Comparison of ENCODE assay signal across 15 cellular contexts in the genomic region with DNA sequence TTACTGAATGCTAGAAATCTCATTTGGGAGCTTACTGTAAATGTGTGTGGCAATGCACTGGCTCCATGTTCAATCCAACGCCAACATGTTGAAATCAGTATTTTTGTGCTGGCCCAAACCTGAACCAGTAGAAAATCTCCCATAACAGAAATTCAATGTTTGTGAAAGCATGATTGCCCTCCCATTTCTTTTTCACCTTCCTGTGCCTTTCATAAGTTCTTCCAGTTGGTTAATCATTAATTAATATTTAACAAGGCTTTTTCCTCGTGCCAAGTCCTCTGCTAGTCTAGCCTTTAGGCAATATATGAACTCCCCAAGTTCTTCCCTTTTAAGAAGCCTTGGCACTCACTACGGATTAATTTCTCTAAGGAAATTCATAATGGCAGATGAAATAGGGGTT. TPM values are rescaled to one million over a fixed set of nuclear protein-coding genes. Genes with fewer than 3 reads are reported as not detected.
DNase-seq lines count a peak whose midpoint lies in the region; ATAC-seq, FAIRE-seq and TF ChIP-seq lines count a peak whose summit lies in the region.
"Had no signal": no experiment of that assay in that cellular context is flagged by ENCODE, and none has a peak within 500 bp of the region (broad histone marks: within the 10 kb centered on the region; RNA-seq: fewer than 3 reads in every experiment).

No MANE protein-coding gene starts in this region.

- H3K9me3 Mint-ChIP-seq in neural crest cell = no peaks in the 10 kb centered on the region
- H3K9me3 Mint-ChIP-seq: CD8-positive, alpha-beta memory T cell; WTC11 had no signal

- H3K27me3 Mint-ChIP-seq in neural crest cell (ENCODE audit: low read depth) = no peaks in the 10 kb centered on the region

- TF ChIP-seq RAD21 in A549 (conservative IDR thresholded peaks at IDR 0.05 in 1 of 2, IDR thresholded peaks at IDR 0.05 in 1 of 2) = no peak

- DNase-seq in A549 (ENCODE audit: low read depth in 1 of 2, low spot score in 1 of 2) (peak; percentile 40 to 82), PC-9 (no peak), fibroblast of the aortic adventitia (ENCODE audit: low read depth) (peak; percentile 27), neural crest cell (ENCODE audit: low read depth, low spot score) (no peak), NCI-H146 (lab: John Stamatoyannopoulos, UW) (no peak), NCI-H1694 (lab: John Stamatoyannopoulos, UW) (no peak), adrenal gland (no peak)
- DNase-seq: activated CD8-positive, alpha-beta T cell treated with anti-CD3 and anti-CD28 coated beads, Interleukin-2, amount 10 ng/mL, durations not matched to agents 7 days and 5 days; CD8-positive, alpha-beta memory T cell; head of caudate nucleus; MG63; naive thymus-derived CD8-positive, alpha-beta T cell; NCI-H2081 treated with DMSO at 0.1 percent for 48 hours had no signal

- no peak for TF ChIP-seq EP300 in A549 (IDR thresholded peaks at IDR 0.05)

- peak overlapping the region; percentile 83 for H3K4me3 ChIP-seq in A549
- H3K4me3 ChIP-seq in PC-9 = peak overlapping the region; percentile 85; the same call in 1 of the 2 replicates
- no peak overlapping the region for H3K4me3 ChIP-seq in fibroblast of the aortic adventitia (ENCODE audit: low read depth, low read length)
- H3K4me3 ChIP-seq in adrenal gland = no peak overlapping the region
- H3K4me3 ChIP-seq: MG63 had no signal

- CTCF ChIA-PET in A549 (lab: Yijun Ruan, JAX) (interaction anchor here (0.8 to 2.1 kb wide), 5 partner anchors 9 to 229 kb away, joined by 3 to 7 read pairs (median 3); no protein-coding TSS in a partner anchor), PC-9 (lab: Charles Lee) (no interaction called here)

- H3K9me3 ChIP-seq in A549 (no peaks in the 10 kb centered on the region), PC-9 (ENCODE audit: insufficient read depth, low read depth) (no peaks in the 10 kb centered on the region), adrenal gland (replicated peaks in 1 of 3) (no peaks in the 10 kb centered on the region)
- H3K9me3 ChIP-seq: MG63 had no signal

- no peaks in the 10 kb centered on the region for H3K36me3 Mint-ChIP-seq in neural crest cell (ENCODE audit: low read depth)
- H3K36me3 Mint-ChIP-seq: CD8-positive, alpha-beta memory T cell; naive thymus-derived CD8-positive, alpha-beta T cell; WTC11 had no signal

- TF ChIP-seq POLR2A in A549 (IDR thresholded peaks at IDR 0.05; ENCODE audit: low read length) (no peak), adrenal gland (IDR thresholded peaks at IDR 0.05) (no peak)

- H2AFZ ChIP-seq in PC-9 = peak overlapping the region; percentile 19; the same call in 1 of the 2 replicates

- H3K4me3 Mint-ChIP-seq in neural crest cell = peak overlapping the region; percentile 100
- H3K4me3 Mint-ChIP-seq: activated CD8-positive, alpha-beta T cell treated with anti-CD3 and anti-CD28 coated beads, Interleukin-2, amount 10 ng/mL, durations not matched to agents 7 days and 5 days; CD8-positive, alpha-beta memory T cell; naive thymus-derived CD8-positive, alpha-beta T cell had no signal

- intact Hi-C loops in PC-9 (cut with micrococcal nuclease; ENCODE audit: unreplicated experiment) = loop anchor here (1.0 to 2.0 kb wide), 7 partner anchors 47 to 333 kb away; no protein-coding TSS in a partner anchor
- intact Hi-C loops in adrenal gland (cut with DNase I) = loop anchor here in 1 of 2 donors (10.0 kb wide), 1 partner anchor 225 kb away; no protein-coding TSS in a partner anchor

- peaks cover 28% of the 10 kb centered on the region for H3K4me1 Mint-ChIP-seq in neural crest cell
- H3K4me1 Mint-ChIP-seq: CD8-positive, alpha-beta memory T cell had no signal

- H3K9me2 ChIP-seq in PC-9 (ENCODE audit: insufficient read depth) = no peaks in the 10 kb centered on the region

- POLR2A ChIA-PET in A549 (lab: Yijun Ruan, JAX) (interaction anchor here (0.6 to 4.2 kb wide), 2 partner anchors 120 to 215 kb away, joined by 4 to 32 read pairs; no protein-coding TSS in a partner anchor), PC-9 (lab: Charles Lee; ENCODE audit: unreplicated experiment) (interaction anchor here (0.5 to 0.7 kb wide), 2 partner anchors 169 to 401 kb away, joined by 4 to 5 read pairs; no protein-coding TSS in a partner anchor)

- H3K27ac ChIP-seq in A549 (peak overlapping the region; percentile 95 to 99), PC-9 (peak overlapping the region; percentile 96), adrenal gland (no peak overlapping the region)

- H4K20me1 ChIP-seq in PC-9 (ENCODE audit: insufficient read depth) = no peaks in the 10 kb centered on the region

- WGBS in A549 (ENCODE audit: missing lambda C conversion rate) = 0% methylated on average over 3 of the region's 3 CpGs
- WGBS in adrenal gland, 4 donors = 57 to 95% (median 79%) methylated on average over 3 of the region's 3 CpGs

- no peak for FAIRE-seq in A549 (lab: Jason Lieb, UNC)

- peaks cover 40% of the 10 kb centered on the region for H3F3A ChIP-seq in PC-9 (ENCODE audit: insufficient read depth, low read depth)

- no peak for TF ChIP-seq CTCF in A549 (IDR thresholded peaks at IDR 0.05)
- TF ChIP-seq CTCF in PC-9 (conservative IDR thresholded peaks at IDR 0.05) = no peak
- no peak for TF ChIP-seq CTCF in fibroblast of the aortic adventitia (IDR thresholded peaks at IDR 0.05; ENCODE audit: insufficient read depth, low read length)
- no peak for TF ChIP-seq CTCF in neural crest cell (conservative IDR thresholded peaks at IDR 0.05)
- no peak for TF ChIP-seq CTCF in adrenal gland (IDR thresholded peaks at IDR 0.05)

- H3K4me1 ChIP-seq in A549 (peaks cover 51% of the 10 kb centered on the region), PC-9 (replicated peaks; ENCODE audit: insufficient read depth) (peaks cover 40% of the 10 kb centered on the region), adrenal gland (replicated peaks in 1 of 2) (no peaks in the 10 kb centered on the region)

- no TSS peak for BruUV-seq in PC-9 (replicated peaks; lab: Mats Ljungman, UMichigan)

- no peaks in the 10 kb centered on the region for H3K27me3 ChIP-seq in PC-9 (ENCODE audit: insufficient read depth, low read depth)
- peaks cover 28% of the 10 kb centered on the region for H3K27me3 ChIP-seq in adrenal gland
- H3K27me3 ChIP-seq: MG63 had no signal

- H3K79me2 ChIP-seq in PC-9 (ENCODE audit: low read depth) = peaks cover 31% of the 10 kb centered on the region

- H3K36me3 ChIP-seq in PC-9 (ENCODE audit: low read depth) = no peaks in the 10 kb centered on the region
- H3K36me3 ChIP-seq in adrenal gland (replicated peaks in 1 of 2) = no peaks in the 10 kb centered on the region
- H3K36me3 ChIP-seq: MG63 had no signal

- H3K4me2 ChIP-seq in A549 (peak overlapping the region; percentile 87), PC-9 (peak overlapping the region; percentile 85)

- ATAC-seq in A549 (peak in 1 of 2 experiments; percentile 4; a peak in 1 of 6 replicates), GM21786 (IDR thresholded peaks at IDR 0.05; ENCODE audit: unreplicated experiment) (no peak)
- ATAC-seq: activated CD8-positive, alpha-beta T cell treated with anti-CD3 and anti-CD28 coated beads, Interleukin-2, amount 10 ng/mL, durations not matched to agents 7 days and 5 days; naive thymus-derived CD8-positive, alpha-beta T cell; WTC11 had no signal

- H3K27ac Mint-ChIP-seq in neural crest cell (ENCODE audit: unreplicated experiment) = no peak overlapping the region
- H3K27ac Mint-ChIP-seq: activated CD8-positive, alpha-beta T cell treated with anti-CD3 and anti-CD28 coated beads, Interleukin-2, amount 10 ng/mL, durations not matched to agents 7 days and 5 days; CD8-positive, alpha-beta memory T cell; naive thymus-derived CD8-positive, alpha-beta T cell; WTC11 had no signal

TF ChIP-seq in A549, 52 proteins besides CTCF, POLR2A, EP300 and RAD21:
- TF ChIP-seq CEBPB (IDR thresholded peaks at IDR 0.05) (peak; percentile 49 to 50; a peak in 3 of 4 replicates), CHD4 (IDR thresholded peaks at IDR 0.05; ENCODE audit: borderline replicate concordance) (no peak)

RNA-seq across cellular contexts. Expression of gene PLS3, which starts 1.3 kb away (rescaled TPM):
- polyA plus RNA-seq in A549 (2011; rRNA removed) (411 and 437 TPM in 2 replicates), A549 (2017; fragmentation: RNase III; extraction: RNeasy Plus Mini Kit Qiagen cat#74134 plus additional on column Dnase treatment) (303 to 305 TPM (median 303 TPM) in 3 replicates), adrenal gland (10 to 100 TPM; 18.7 to 48.2 (median 19.0) TPM)
- polyA plus RNA-seq in A549 (2012; cell fraction: cytosol; rRNA removed) = 92.7 and 94.3 TPM in 2 replicates
- 44.4 and 70.5 TPM in 2 replicates for polyA plus RNA-seq in A549 (2012; cell fraction: nucleus; rRNA removed)
- 75.5 and 78.3 TPM in 2 replicates for polyA minus RNA-seq in A549 (2011; rRNA and poly(A)+ RNA removed)
- total RNA-seq in PC-9 (2021) (221 and 257 TPM in 2 replicates), fibroblast of the aortic adventitia (ENCODE audit: low replicate concordance) (309 and 659 TPM in 2 replicates), neural crest cell (286 and 307 TPM in 2 replicates), adrenal gland (10 to 100 TPM; 29.7 to 88.1 (median 54.9) TPM)
- total RNA-seq: naive thymus-derived CD8-positive, alpha-beta T cell had no signal
- polyA plus RNA-seq: CD8-positive, alpha-beta memory T cell; naive thymus-derived CD8-positive, alpha-beta T cell had no signal

Comparison
In these comparisons a context has a peak if more than half of its experiments do, and no peak if none do; other contexts are left out.
1. DNase-seq: peak in A549 (2 of 2) and fibroblast of the aortic adventitia (single experiment); none in PC-9 (0 of 2), neural crest cell (single experiment), NCI-H146 (single experiment), NCI-H1694 (single experiment) and adrenal gland (0 of 7).
2. H3K27ac ChIP-seq: peak in A549 (2 of 2) and PC-9 (single experiment); none in adrenal gland (0 of 5).
3. H3K4me3 ChIP-seq: peak in A549 (single experiment) and PC-9 (single experiment); none in fibroblast of the aortic adventitia (single experiment) and adrenal gland (0 of 4).